In genomic region chr2:133438026-133438425, GRCh38 we compare ENCODE assay signal across 16 cellular contexts.
"Had no signal": no experiment of that assay in that cellular context is flagged by ENCODE, and none has a peak within 500 bp of the region (broad histone marks: within the 10 kb centered on the region; RNA-seq: fewer than 3 reads in every experiment).

No MANE protein-coding gene starts in this region.

- H3K4me1 Mint-ChIP-seq: activated B cell treated with CpG ODN at 0.5 μM for 24 hours, memory B cell had no signal

- FAIRE-seq: colon, endothelial cell of umbilical vein had no signal

- H3K4me3 Mint-ChIP-seq: activated B cell treated with CpG ODN at 0.5 μM for 24 hours, memory B cell, nephron had no signal

- ATAC-seq: foreskin keratinocyte, left lung had no signal

- H3K27me3 ChIP-seq: adrenal gland, foreskin keratinocyte, left lung, sigmoid colon, upper lobe of left lung had no signal

- H3K4me1 ChIP-seq: adrenal gland, left lung had no signal

- DNase-seq: activated B cell treated with CpG ODN at 0.5 μM for 24 hours; activated CD4-positive, alpha-beta T cell treated with anti-CD3 and anti-CD28 coated beads, Interleukin-2, amount 50 U/mL, for 1 hour; activated naive CD4-positive, alpha-beta T cell treated with anti-CD3 and anti-CD28 coated beads, Interleukin-2, amount 50 U/mL, for 16 hours; adrenal gland; effector CD4-positive, alpha-beta T cell; foreskin keratinocyte; left lung; sigmoid colon; stimulated activated CD4-positive, alpha-beta T cell treated with anti-CD3 and anti-CD28 coated beads, Interleukin-12 subunit alpha, Interleukin-12 subunit beta, amount 100 ng/mL, for 4 hours; stimulated activated naive CD4-positive, alpha-beta T cell treated with Interleukin-2 at 50 U/mL for 16 hours; upper lobe of left lung had no signal

- H3K9me3 ChIP-seq: adrenal gland, left lung, sigmoid colon, upper lobe of left lung had no signal

- H3K9me3 Mint-ChIP-seq: activated B cell treated with CpG ODN at 0.5 μM for 24 hours; activated T-helper 2 cell treated with anti-CD3 and anti-CD28 coated beads, Interferon-gamma antibody, Interleukin-2, Interleukin-4, amounts not matched to agents 10 μg/mL and 5 μg/mL and 100 μg/mL, durations not matched to agents 14 hours and 24 hours and 36 hours; memory B cell; nephron had no signal

- H3K27me3 Mint-ChIP-seq: activated B cell treated with CpG ODN at 0.5 μM for 24 hours had no signal

- H3K27ac ChIP-seq: adrenal gland, foreskin keratinocyte, left lung, sigmoid colon, upper lobe of left lung had no signal

- H3K4me3 ChIP-seq: adrenal gland, left lung, sigmoid colon, upper lobe of left lung had no signal

- H3K36me3 ChIP-seq: adrenal gland, left lung, sigmoid colon, upper lobe of left lung had no signal

- H3K27ac Mint-ChIP-seq: activated B cell treated with CpG ODN at 0.5 μM for 24 hours; activated T-helper 2 cell treated with anti-CD3 and anti-CD28 coated beads, Interferon-gamma antibody, Interleukin-2, Interleukin-4, amounts not matched to agents 10 μg/mL and 5 μg/mL and 100 μg/mL, durations not matched to agents 14 hours and 24 hours and 36 hours; memory B cell had no signal
